ENCODE assay signal across 1 cellular context in genomic region chrX:139204903-139205667, GRCh38.
TF ChIP-seq lines count a peak whose summit lies in the region.

No MANE protein-coding gene starts in this region.

TF ChIP-seq in HEK293, 187 proteins besides CTCF, POLR2A, EP300 and RAD21 (continued from another document):
- TF ChIP-seq PRDM4 (tag by site-specific recombination; IDR thresholded peaks at IDR 0.05) (no peak), GLIS1 (tag by site-specific recombination; IDR thresholded peaks at IDR 0.05) (peak; percentile 40; the same call in 1 of the 2 replicates), SP3 (tag by site-specific recombination; IDR thresholded peaks at IDR 0.05) (peak; percentile 6; the same call in 1 of the 2 replicates), ZNF398 (tag by site-specific recombination; IDR thresholded peaks at IDR 0.05) (peak; percentile 57), ZNF248 (tag by site-specific recombination; IDR thresholded peaks at IDR 0.05) (no peak), ZNF623 (tag by site-specific recombination; IDR thresholded peaks at IDR 0.05) (no peak), ZNF501 (tag by site-specific recombination; IDR thresholded peaks at IDR 0.05) (peak; percentile 16; the same call in 1 of the 2 replicates), ZNF391 (tag by site-specific recombination; IDR thresholded peaks at IDR 0.05; ENCODE audit: borderline replicate concordance, low read depth) (no peak; the same call in 1 of the 2 replicates), OSR2 (tag by site-specific recombination; IDR thresholded peaks at IDR 0.05) (0 out of 2 replicates have a peak, but pooled peaks have one; percentile 11), ZBTB20 (tag by site-specific recombination; IDR thresholded peaks at IDR 0.05) (peak; percentile 68; the same call in 1 of the 2 replicates), ZNF335 (tag by site-specific recombination; conservative IDR thresholded peaks at IDR 0.05) (peak; percentile 54; the same call in 1 of the 2 replicates), ZNF610 (tag by site-specific recombination; IDR thresholded peaks at IDR 0.05; ENCODE audit: borderline replicate concordance) (no peak), KLF17 (tag by site-specific recombination; IDR thresholded peaks at IDR 0.05) (0 out of 2 replicates have a peak, but pooled peaks have one; percentile 21), ZFP41 (tag by site-specific recombination; IDR thresholded peaks at IDR 0.05; ENCODE audit: borderline replicate concordance) (no peak), ZNF366 (tag by site-specific recombination; conservative IDR thresholded peaks at IDR 0.05) (peak; percentile 74), ZBTB8A (tag by site-specific recombination; IDR thresholded peaks at IDR 0.05) (peak; percentile 67), ZNF830 (tag by site-specific recombination; IDR thresholded peaks at IDR 0.05; ENCODE audit: low read depth) (no peak), PBX3 (CRISPR knock-in tag; IDR thresholded peaks at IDR 0.05) (no peak), ZNF2 (tag by site-specific recombination; IDR thresholded peaks at IDR 0.05) (no peak), KLF8 (tag by site-specific recombination; IDR thresholded peaks at IDR 0.05) (no peak), TCF7L2 (IDR thresholded peaks at IDR 0.05; ENCODE audit: borderline replicate concordance, low read depth, low read length) (no peak), ZIC2 (tag by site-specific recombination; IDR thresholded peaks at IDR 0.05) (peak; percentile 31; the same call in 1 of the 2 replicates), ZNF138 (tag by site-specific recombination; IDR thresholded peaks at IDR 0.05; ENCODE audit: borderline replicate concordance) (no peak)
